ENCODE assay signal across 22 cellular contexts in genomic region chr6:76942203-76942971, GRCh38.
"Had no signal": no experiment of that assay in that cellular context is flagged by ENCODE, and none has a peak within 500 bp of the region (broad histone marks: within the 10 kb centered on the region; RNA-seq: fewer than 3 reads in every experiment).

No MANE protein-coding gene starts in this region.

- H3K27me3 ChIP-seq: adrenal gland, ascending aorta, gastroesophageal sphincter, hepatocyte, tibial nerve had no signal

- H3K4me3 ChIP-seq: adrenal gland, ascending aorta, gastroesophageal sphincter, hepatocyte, tibial nerve had no signal

- H3K4me1 ChIP-seq: adrenal gland, ascending aorta, gastroesophageal sphincter, tibial nerve had no signal

- H3K36me3 ChIP-seq: adrenal gland, ascending aorta, gastroesophageal sphincter, tibial nerve had no signal

- H3K27ac ChIP-seq: adrenal gland, ascending aorta, gastroesophageal sphincter, hepatocyte, tibial nerve had no signal

- H3K79me2 ChIP-seq: hepatocyte had no signal

- DNase-seq: activated CD4-positive, alpha-beta memory T cell treated with anti-CD3 and anti-CD28 coated beads for 36 hours; activated CD4-positive, alpha-beta T cell treated with anti-CD3 and anti-CD28 coated beads, Interleukin-2, amount 10 ng/mL, durations not matched to agents 24 days and 14 days; activated CD4-positive, CD25-positive, alpha-beta regulatory T cell treated with anti-CD3 and anti-CD28 coated beads, Interleukin-2, amount 50 U/mL, for 72 hours; activated CD8-positive, alpha-beta memory T cell treated with anti-CD3 and anti-CD28 coated beads, Interleukin-2, amount 50 U/mL, for 4 hours; activated effector memory CD4-positive, alpha-beta T cell treated with anti-CD3 and anti-CD28 coated beads, Interleukin-2, amount 50 U/mL, for 16 hours; activated naive CD4-positive, alpha-beta T cell treated with anti-CD3 and anti-CD28 coated beads for 36 hours; activated naive CD8-positive, alpha-beta T cell treated with anti-CD3 and anti-CD28 coated beads for 36 hours; activated T-cell treated with anti-CD3 and anti-CD28 coated beads, Interleukin-2, amount 50 U/mL, for 1 hour; adrenal gland; central memory CD4-positive, alpha-beta T cell; left cardiac atrium; mammary epithelial cell; naive B cell; nucleus accumbens; stimulated activated CD4-positive, alpha-beta T cell treated with anti-CD3 and anti-CD28 coated beads, Interleukin-2, amount 100 ng/mL, for 48 hours; stimulated activated naive CD4-positive, alpha-beta T cell treated with Interleukin-2 at 50 U/mL for 16 hours had no signal

- ATAC-seq: gastroesophageal sphincter, left cardiac atrium, right cardiac atrium had no signal

- FAIRE-seq: endothelial cell of umbilical vein had no signal

- H3K4me2 ChIP-seq: hepatocyte had no signal

- H2AFZ ChIP-seq: hepatocyte had no signal
